Comparison of ENCODE assay signal across 22 cellular contexts in genomic region chr12:131024721-131025120, GRCh38.
"Had no signal": no experiment of that assay in that cellular context is flagged by ENCODE, and none has a peak within 500 bp of the region (broad histone marks: within the 10 kb centered on the region; RNA-seq: fewer than 3 reads in every experiment).

No MANE protein-coding gene starts in this region.

- H3K4me2 ChIP-seq: hepatocyte had no signal

- H3K27me3 ChIP-seq: colonic mucosa, foreskin keratinocyte, hepatocyte, right lobe of liver, spleen, testis, upper lobe of left lung, vagina had no signal

- H3K4me1 ChIP-seq: colonic mucosa, foreskin keratinocyte, parathyroid adenoma, prostate gland, right lobe of liver, spleen, testis had no signal

- H3K79me2 ChIP-seq: hepatocyte, parathyroid adenoma had no signal

- ATAC-seq: foreskin keratinocyte; left cardiac atrium; mucosa of descending colon; naive thymus-derived CD8-positive, alpha-beta T cell; right lobe of liver; stimulated activated naive B cell treated with anti-CD40 and anti-IgM and Interleukin-4, amounts not matched to agents 10 μg/mL and 1 μg/mL and 100 μg/mL, for 72 hours; stimulated activated naive CD8-positive, alpha-beta T cell treated with anti-CD3 and anti-CD28 coated beads, Interleukin-15, amount 100 ng/mL, for 72 hours had no signal

- DNase-seq: colonic mucosa; dermis blood vessel endothelial cell; foreskin keratinocyte; kidney; left cardiac atrium; left ventricle myocardium inferior; mammary epithelial cell; mucosa of descending colon; naive thymus-derived CD8-positive, alpha-beta T cell; right lobe of liver; spleen; stimulated activated CD4-positive, alpha-beta T cell treated with anti-CD3 and anti-CD28 coated beads, Interleukin-15, amount 100 ng/mL, for 24 hours; stimulated activated CD4-positive, alpha-beta T cell treated with anti-CD3 and anti-CD28 coated beads, Interleukin-1b, Interleukin-23, amount 100 ng/mL, for 48 hours; stimulated activated CD4-positive, alpha-beta T cell treated with anti-CD3 and anti-CD28 coated beads, Interleukin-4, amount 100 ng/mL, for 4 hours; stimulated activated naive B cell treated with anti-CD40 and anti-IgM and Interleukin-4, amounts not matched to agents 10 μg/mL and 1 μg/mL and 100 μg/mL, for 72 hours; stimulated activated naive CD8-positive, alpha-beta T cell treated with anti-CD3 and anti-CD28 coated beads, Interleukin-15, amount 100 ng/mL, for 72 hours; testis; upper lobe of left lung had no signal

- H2AFZ ChIP-seq: hepatocyte, parathyroid adenoma had no signal

- H3K4me3 ChIP-seq: colonic mucosa, hepatocyte, left ventricle myocardium inferior, mucosa of descending colon, prostate gland, right lobe of liver, spleen, testis, upper lobe of left lung, vagina had no signal

- H3K9me3 ChIP-seq: colonic mucosa, left ventricle myocardium inferior, mucosa of descending colon, prostate gland, right lobe of liver, spleen, testis, upper lobe of left lung, vagina had no signal

- H3K27ac ChIP-seq: colonic mucosa, foreskin keratinocyte, hepatocyte, left ventricle myocardium inferior, parathyroid adenoma, prostate gland, right lobe of liver, spleen, testis, upper lobe of left lung, vagina had no signal

- H3K9ac ChIP-seq: parathyroid adenoma had no signal

- H3K36me3 ChIP-seq: colonic mucosa, prostate gland, right lobe of liver, spleen, vagina had no signal
